ENCODE assay signal across 9 cellular contexts in the genomic region with DNA sequence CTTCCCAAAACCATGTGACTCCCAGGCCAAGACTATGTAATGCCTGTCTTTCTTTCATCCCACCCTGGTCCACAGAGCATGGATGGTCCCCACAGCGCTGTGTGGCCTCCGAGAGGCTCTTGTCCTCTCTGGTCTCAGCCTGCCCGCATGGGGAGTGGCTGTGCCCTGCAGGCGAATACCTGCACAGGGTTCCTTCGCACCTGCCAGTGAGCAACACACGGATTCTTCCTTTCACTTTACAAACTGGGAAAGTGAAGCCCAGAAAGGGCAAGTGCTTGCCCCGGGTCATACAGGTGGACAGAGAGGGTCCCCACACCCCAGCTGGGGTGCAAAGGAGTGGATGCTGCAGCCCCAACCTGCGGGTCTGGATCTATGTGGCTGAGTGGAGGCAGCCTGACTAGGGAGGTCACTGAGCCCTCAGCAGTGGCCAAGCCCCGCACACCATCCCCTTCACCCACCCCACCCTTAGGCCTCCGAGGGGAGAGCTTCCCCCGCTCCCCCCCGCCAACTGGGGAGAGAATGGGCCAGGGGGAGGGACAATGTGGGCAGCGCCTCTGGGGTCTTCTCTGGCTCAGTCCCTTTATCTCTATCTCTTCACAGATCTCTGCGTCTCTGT. TPM values are rescaled to one million over a fixed set of nuclear protein-coding genes. Genes with fewer than 3 reads are reported as not detected.
DNase-seq lines count a peak whose midpoint lies in the region; ATAC-seq and TF ChIP-seq lines count a peak whose summit lies in the region.
"Had no signal": no experiment of that assay in that cellular context is flagged by ENCODE, and none has a peak within 500 bp of the region (broad histone marks: within the 10 kb centered on the region; RNA-seq: fewer than 3 reads in every experiment).

No MANE protein-coding gene starts in this region.

- H3K36me3 ChIP-seq in brain microvascular endothelial cell (replicated peaks) (no peaks in the 10 kb centered on the region), lower lobe of right lung (no peaks in the 10 kb centered on the region), upper lobe of left lung (no peaks in the 10 kb centered on the region)

- H3K4me3 ChIP-seq in brain microvascular endothelial cell (ENCODE audit: low read depth, low read length), result peak overlapping the region; percentile 64
- peak overlapping the region; percentile 81 for H3K4me3 ChIP-seq in lower lobe of right lung
- H3K4me3 ChIP-seq in upper lobe of left lung, result peak overlapping the region in 3 of 4 donors; percentile 92 to 100 (median 97)

- 24 to 54% methylated on average over 5 to 14 of the region's 14 CpGs for WGBS in upper lobe of left lung, 2 donors

- peak; percentile 22 for DNase-seq in activated T-cell treated with anti-CD3 and anti-CD28 coated beads, Interleukin-2, amount 50 U/mL, for 1 hour
- DNase-seq in activated T-cell treated with anti-CD3 and anti-CD28 coated beads for 4 hours (no peak), brain microvascular endothelial cell (no peak), lower lobe of right lung (no peak), upper lobe of left lung (peak in 1 of 2 donors; percentile 23), amniotic stem cell (lab: John Stamatoyannopoulos, UW) (no peak), cerebellar cortex (ENCODE audit: low spot score) (no peak)
- DNase-seq in activated CD4-positive, CD25-positive, alpha-beta regulatory T cell (lab: John Stamatoyannopoulos, UW), result no peak

- H3K27ac ChIP-seq in brain microvascular endothelial cell (no peak overlapping the region), lower lobe of right lung (peak overlapping the region; percentile 68), upper lobe of left lung (peak overlapping the region in 2 of 4 donors; percentile 83 to 89)

- H3K9me3 ChIP-seq in lower lobe of right lung (no peaks in the 10 kb centered on the region), upper lobe of left lung (no peaks in the 10 kb centered on the region)

- in situ Hi-C loops in brain microvascular endothelial cell (cut with HindIII; ENCODE audit: low pct_ligation_motif_present, low sequenced_read_pairs), result no loop called here

- peak in 1 of 2 donors; percentile 2 for ATAC-seq in lower lobe of right lung
- ATAC-seq in upper lobe of left lung (ENCODE audit: low FRiP score in 2 of 2), result peak in 1 of 2 donors; percentile 1

- H3K4me1 ChIP-seq in lower lobe of right lung (peaks cover 33% of the 10 kb centered on the region), upper lobe of left lung (peaks cover 31 to 54% (median 40%) of the 10 kb centered on the region in 4 donors)

- intact Hi-C loops in lower lobe of right lung (cut with DNase I), result no loop called here

- TF ChIP-seq EP300 in upper lobe of left lung (IDR thresholded peaks at IDR 0.05), result no peak

- no peak for TF ChIP-seq CTCF in brain microvascular endothelial cell (IDR thresholded peaks at IDR 0.05; ENCODE audit: low read depth, low read length, missing control alignments)
- TF ChIP-seq CTCF in lower lobe of right lung (IDR thresholded peaks at IDR 0.05), result no peak
- TF ChIP-seq CTCF in upper lobe of left lung (IDR thresholded peaks at IDR 0.05), result no peak

- TF ChIP-seq POLR2A in upper lobe of left lung (IDR thresholded peaks at IDR 0.05), result no peak

- H3K27me3 ChIP-seq in brain microvascular endothelial cell (replicated peaks) (no peaks in the 10 kb centered on the region), lower lobe of right lung (ENCODE audit: low read depth) (no peaks in the 10 kb centered on the region), upper lobe of left lung (no peaks in the 10 kb centered on the region)

RNA-seq across cellular contexts. Expression of gene MARK4, which starts 0.7 kb away (rescaled TPM):
- total RNA-seq in lower lobe of right lung (32.5 TPM), upper lobe of left lung (10 to 100 TPM; 14.6 to 59.3 (median 35.6) TPM)

RNA-seq across cellular contexts. Expression of gene EXOC3L2, which starts 5.1 kb away (rescaled TPM):
- 3.6 TPM for total RNA-seq in lower lobe of right lung
- total RNA-seq in upper lobe of left lung, result 1 to 10 TPM; 1.1 to 10.0 (median 2.7) TPM
- total RNA-seq: T-helper 2 cell treated with Interferon-gamma antibody and Interleukin-4, amounts not matched to agents 100 ng/mL and 5 ng/mL, for 36 hours had no signal
